ENCODE assay signal across 17 cellular contexts in the genomic region with DNA sequence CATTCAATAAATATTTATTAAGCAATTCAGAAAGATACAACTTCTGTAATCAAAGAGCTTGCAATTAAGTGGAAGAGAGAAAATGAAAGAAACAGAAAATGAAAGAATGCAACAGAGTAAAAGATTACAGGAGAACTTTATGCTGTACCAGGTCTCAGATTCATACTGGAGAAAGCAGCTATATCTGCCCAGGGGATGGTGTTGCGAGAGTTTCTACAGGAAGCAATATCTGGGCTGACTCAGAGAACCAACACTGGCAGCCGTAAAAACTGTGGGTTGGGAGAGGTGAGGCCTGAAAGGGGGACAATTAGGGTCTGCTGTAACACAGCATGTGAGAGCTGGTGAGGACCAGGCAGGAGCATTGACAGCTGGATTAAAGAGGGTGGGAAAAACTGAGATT.
DNase-seq lines count a peak whose midpoint lies in the region; ATAC-seq and TF ChIP-seq lines count a peak whose summit lies in the region.
"Had no signal": no experiment of that assay in that cellular context is flagged by ENCODE, and none has a peak within 500 bp of the region (broad histone marks: within the 10 kb centered on the region; RNA-seq: fewer than 3 reads in every experiment).

No MANE protein-coding gene starts in this region.

- H3K9me3 Mint-ChIP-seq in endodermal cell = no peaks in the 10 kb centered on the region
- H3K9me3 Mint-ChIP-seq: activated B cell treated with CpG ODN at 0.5 μM for 24 hours, nephron progenitor cell, T-cell had no signal

- TF ChIP-seq EP300 in gastroesophageal sphincter (IDR thresholded peaks at IDR 0.05) = no peak

- H3K9me3 ChIP-seq in endodermal cell (ENCODE audit: control insufficient read depth, low read length) (no peaks in the 10 kb centered on the region), gastroesophageal sphincter (no peaks in the 10 kb centered on the region)
- H3K9me3 ChIP-seq: BE2C had no signal

- ATAC-seq in gastroesophageal sphincter (no peak), HG03460 (IDR thresholded peaks at IDR 0.05; ENCODE audit: unreplicated experiment) (no peak)
- ATAC-seq: foreskin keratinocyte, T-cell had no signal

- H3K4me3 ChIP-seq in endodermal cell (ENCODE audit: low read length) = no peak overlapping the region
- no peak overlapping the region for H3K4me3 ChIP-seq in gastroesophageal sphincter
- H3K4me3 ChIP-seq: dorsolateral prefrontal cortex had no signal

- H3K27ac ChIP-seq in endodermal cell (ENCODE audit: low read depth, low read length) = no peak overlapping the region
- no peak overlapping the region for H3K27ac ChIP-seq in RWPE1
- H3K27ac ChIP-seq in gastroesophageal sphincter = no peak overlapping the region
- H3K27ac ChIP-seq: dorsolateral prefrontal cortex, foreskin keratinocyte had no signal

- H3K4me3 Mint-ChIP-seq in endodermal cell = no peak overlapping the region
- H3K4me3 Mint-ChIP-seq: activated B cell treated with CpG ODN at 0.5 μM for 24 hours, nephron progenitor cell, T-cell had no signal

- DNase-seq in EH (ENCODE audit: low read depth) (peak; percentile 51), NCI-H226 (peak; percentile 68), endodermal cell (peak; percentile 45), myocyte (ENCODE audit: low read depth) (peak; percentile 5), RWPE1 (ENCODE audit: low spot score) (no peak), NCI-H2171 treated with DMSO at 0.1 percent for 48 hours (lab: John Stamatoyannopoulos, UW) (no peak)
- DNase-seq: activated B cell treated with CpG ODN at 0.5 μM for 24 hours, anterior cingulate cortex, BE2C, dorsolateral prefrontal cortex, foreskin keratinocyte, MM.1S, NCI-H187, nephron progenitor cell, T-cell had no signal

- POLR2A ChIA-PET in RWPE1 (lab: Yijun Ruan, JAX; ENCODE audit: low non-redundant PET) = no interaction called here

- no peaks in the 10 kb centered on the region for H3K27me3 Mint-ChIP-seq in endodermal cell (ENCODE audit: insufficient read depth)
- H3K27me3 Mint-ChIP-seq: activated B cell treated with CpG ODN at 0.5 μM for 24 hours had no signal

- no peak for TF ChIP-seq CTCF in endodermal cell (conservative IDR thresholded peaks at IDR 0.05)
- TF ChIP-seq CTCF in RWPE1 (conservative IDR thresholded peaks at IDR 0.05; ENCODE audit: low read depth) = no peak
- no peak for TF ChIP-seq CTCF in gastroesophageal sphincter (IDR thresholded peaks at IDR 0.05)

- 74 to 87% methylated on average over 2 of the region's 2 CpGs for WGBS in endodermal cell (ENCODE audit: insufficient coverage in 1 of 2, insufficient read length in 1 of 2), 2 experiments
- WGBS in gastroesophageal sphincter (ENCODE audit: low coverage in 1 of 2), 2 donors = 72 to 77% methylated on average over 2 of the region's 2 CpGs

- no peak overlapping the region for H3K9ac ChIP-seq in endodermal cell (ENCODE audit: extremely low read depth, low read length, poor library complexity, severe bottlenecking)

- H3K4me1 Mint-ChIP-seq in endodermal cell = no peaks in the 10 kb centered on the region
- H3K4me1 Mint-ChIP-seq: activated B cell treated with CpG ODN at 0.5 μM for 24 hours, nephron progenitor cell, T-cell had no signal

- H3K36me3 Mint-ChIP-seq in endodermal cell (ENCODE audit: low read depth) = no peaks in the 10 kb centered on the region
- H3K36me3 Mint-ChIP-seq: T-cell had no signal

- no peaks in the 10 kb centered on the region for H3K27me3 ChIP-seq in endodermal cell (ENCODE audit: control insufficient read depth, insufficient read depth, low read length, poor library complexity, severe bottlenecking)
- no peaks in the 10 kb centered on the region for H3K27me3 ChIP-seq in gastroesophageal sphincter
- H3K27me3 ChIP-seq: foreskin keratinocyte had no signal

- no peak overlapping the region for H3K27ac Mint-ChIP-seq in endodermal cell
- H3K27ac Mint-ChIP-seq: activated B cell treated with CpG ODN at 0.5 μM for 24 hours, nephron progenitor cell, T-cell had no signal

- H3K4me1 ChIP-seq in endodermal cell (ENCODE audit: control insufficient read depth, insufficient read depth, low read length) = peaks cover 2% of the 10 kb centered on the region
- H3K4me1 ChIP-seq in gastroesophageal sphincter = peaks cover 0 to 8% (median 0%) of the 10 kb centered on the region in 3 donors
- H3K4me1 ChIP-seq: BE2C, foreskin keratinocyte had no signal

- TF ChIP-seq POLR2A in gastroesophageal sphincter (IDR thresholded peaks at IDR 0.05) = no peak

- CTCF ChIA-PET in RWPE1 (lab: Yijun Ruan, JAX) = interaction anchor here (0.6 kb wide), 2 partner anchors 29 to 153 kb away, joined by 3 read pairs; no protein-coding TSS in a partner anchor

- H3K36me3 ChIP-seq in endodermal cell (ENCODE audit: control insufficient read depth, insufficient read depth, low read length) (no peaks in the 10 kb centered on the region), gastroesophageal sphincter (no peaks in the 10 kb centered on the region)
- H3K36me3 ChIP-seq: BE2C had no signal

Comparison
In these comparisons a context has a peak if more than half of its experiments do, and no peak if none do; other contexts are left out.
1. DNase-seq: peak in EH (single experiment), NCI-H226 (single experiment), endodermal cell (single experiment) and myocyte (single experiment); none in RWPE1 (single experiment) and NCI-H2171 treated with DMSO at 0.1 percent for 48 hours (single experiment).